In genomic region chr5:142808778-142809606, GRCh38 we compare ENCODE assay signal across 15 cellular contexts. TPM values are rescaled to one million over a fixed set of nuclear protein-coding genes. Genes with fewer than 3 reads are reported as not detected.
A peak's percentile ranks its signal among the peaks of the same experiment; 100 is the strongest.
DNase-seq lines count a peak whose midpoint lies in the region; ATAC-seq and TF ChIP-seq lines count a peak whose summit lies in the region.
"Had no signal": no experiment of that assay in that cellular context is flagged by ENCODE, and none has a peak within 500 bp of the region (broad histone marks: within the 10 kb centered on the region; RNA-seq: fewer than 3 reads in every experiment).

No MANE protein-coding gene starts in this region.

- no peak overlapping the region for H3K9ac ChIP-seq in BLaER1 treated with 17β-estradiol and CSF1 and Interleukin-3, amounts not matched to agents 10 nM and 100 nM
- no peak overlapping the region for H3K9ac ChIP-seq in neural progenitor cell
- no peak overlapping the region for H3K9ac ChIP-seq in trophoblast cell (ENCODE audit: low read length)

- H3K27ac ChIP-seq in BLaER1 treated with 17β-estradiol and CSF1 and Interleukin-3, amounts not matched to agents 10 nM and 100 nM = peak overlapping the region in 8 of 11 experiments; percentile 13 to 72 (median 60); a peak in 10 of 22 replicates
- no peak overlapping the region for H3K27ac ChIP-seq in neural progenitor cell
- H3K27ac ChIP-seq in CD4-positive, alpha-beta T cell (ENCODE audit: low read depth, low read length) = no peak overlapping the region
- H3K27ac ChIP-seq in trophoblast cell (ENCODE audit: low read depth, low read length) = no peak overlapping the region
- H3K27ac ChIP-seq: colonic mucosa, pancreas had no signal

- H3K9me3 ChIP-seq in BLaER1 treated with 17β-estradiol and CSF1 and Interleukin-3, amounts not matched to agents 10 nM and 100 nM (replicated peaks in 1 of 11) = peaks cover 0 to 13% (median 0%) of the 10 kb centered on the region in 11 experiments; a peak in 4 of 22 replicates
- H3K9me3 ChIP-seq in neural progenitor cell (ENCODE audit: low read depth) = no peaks in the 10 kb centered on the region
- H3K9me3 ChIP-seq in CD4-positive, alpha-beta T cell (ENCODE audit: control insufficient read depth, low read length) = no peaks in the 10 kb centered on the region
- H3K9me3 ChIP-seq in trophoblast cell (ENCODE audit: insufficient read depth, low read depth, low read length) = no peaks in the 10 kb centered on the region
- H3K9me3 ChIP-seq: colonic mucosa, pancreas, testis had no signal

- H3K9me3 Mint-ChIP-seq in neural progenitor cell = no peaks in the 10 kb centered on the region
- H3K9me3 Mint-ChIP-seq in CD4-positive, alpha-beta T cell = no peaks in the 10 kb centered on the region
- H3K9me3 Mint-ChIP-seq: activated CD4-positive, alpha-beta T cell treated with anti-CD3 and anti-CD28 coated beads, Interleukin-2, amount 10 ng/mL, durations not matched to agents 7 days and 5 days had no signal

- intact Hi-C loops in left colon (cut with DNase I, micrococcal nuclease) = no loop called here
- intact Hi-C loops in CD4-positive, alpha-beta T cell (cut with DNase I, micrococcal nuclease) = no loop called here

- no peak for TF ChIP-seq CTCF in neural progenitor cell (IDR thresholded peaks at IDR 0.05)
- TF ChIP-seq CTCF in CD4-positive, alpha-beta T cell (IDR thresholded peaks at IDR 0.05) = no peak

- H3K27me3 Mint-ChIP-seq in neural progenitor cell (ENCODE audit: insufficient read depth, low read depth) = no peaks in the 10 kb centered on the region
- H3K27me3 Mint-ChIP-seq in CD4-positive, alpha-beta T cell = no peaks in the 10 kb centered on the region
- H3K27me3 Mint-ChIP-seq: activated CD4-positive, alpha-beta T cell treated with anti-CD3 and anti-CD28 coated beads, Interleukin-2, amount 10 ng/mL, durations not matched to agents 7 days and 5 days had no signal

- ATAC-seq in left colon = peak; percentile 61
- no peak for ATAC-seq in CD4-positive, alpha-beta T cell (ENCODE audit: poor library complexity)

- no peak overlapping the region for H3K23ac ChIP-seq in trophoblast cell (ENCODE audit: low read length)

- H3K4me2 ChIP-seq in BLaER1 treated with 17β-estradiol and CSF1 and Interleukin-3, amounts not matched to agents 10 nM and 100 nM = peak overlapping the region; percentile 2 to 97 (median 79); a peak in 20 of 22 replicates
- H3K4me2 ChIP-seq in neural progenitor cell = no peak overlapping the region
- no peak overlapping the region for H3K4me2 ChIP-seq in trophoblast cell (ENCODE audit: low read length)

- WGBS in trophoblast cell (ENCODE audit: extremely low coverage, insufficient coverage, insufficient read length) = no CpG with 5 or more reads among the region's 5 CpGs

- no peak overlapping the region for H4K91ac ChIP-seq in trophoblast cell (ENCODE audit: low read depth, low read length)

- H3K18ac ChIP-seq in trophoblast cell (ENCODE audit: low read length) = no peak overlapping the region

- H2AFZ ChIP-seq in neural progenitor cell (replicated peaks) (no peak overlapping the region), trophoblast cell (ENCODE audit: insufficient read depth, low read length, poor library complexity) (no peak overlapping the region)

- H3K4me3 Mint-ChIP-seq in neural progenitor cell = no peak overlapping the region
- H3K4me3 Mint-ChIP-seq in CD4-positive, alpha-beta T cell = no peak overlapping the region
- H3K4me3 Mint-ChIP-seq: activated CD4-positive, alpha-beta T cell treated with anti-CD3 and anti-CD28 coated beads, Interleukin-2, amount 10 ng/mL, durations not matched to agents 7 days and 5 days had no signal

- peaks cover 0 to 33% (median 0%) of the 10 kb centered on the region in 11 experiments; a peak in 6 of 22 replicates for H3K36me3 ChIP-seq in BLaER1 treated with 17β-estradiol and CSF1 and Interleukin-3, amounts not matched to agents 10 nM and 100 nM
- H3K36me3 ChIP-seq in neural progenitor cell (no peaks in the 10 kb centered on the region), trophoblast cell (ENCODE audit: control insufficient read depth in 1 of 2, insufficient read depth in 2 of 2, low read length in 2 of 2) (no peaks in the 10 kb centered on the region)
- H3K36me3 ChIP-seq: colonic mucosa, pancreas had no signal

- H4K8ac ChIP-seq in trophoblast cell (ENCODE audit: low read depth, low read length) = no peak overlapping the region

- no peak overlapping the region for H3K4me3 ChIP-seq in BLaER1 treated with 17β-estradiol and CSF1 and Interleukin-3, amounts not matched to agents 10 nM and 100 nM
- H3K4me3 ChIP-seq in neural progenitor cell (no peak overlapping the region), trophoblast cell (ENCODE audit: low read depth, low read length) (no peak overlapping the region)
- H3K4me3 ChIP-seq: colonic mucosa, pancreas, skin epidermis, testis had no signal

- no peak overlapping the region for H3K4ac ChIP-seq in trophoblast cell (ENCODE audit: low read depth, low read length)

- H2BK5ac ChIP-seq in trophoblast cell (ENCODE audit: low read depth, low read length, poor library complexity) = no peak overlapping the region

- no peak overlapping the region for H2AK5ac ChIP-seq in trophoblast cell (ENCODE audit: low read length)

- H3K4me1 ChIP-seq in BLaER1 treated with 17β-estradiol and CSF1 and Interleukin-3, amounts not matched to agents 10 nM and 100 nM = peaks cover 46 to 100% (median 79%) of the 10 kb centered on the region in 10 experiments
- H3K4me1 ChIP-seq in neural progenitor cell (peaks cover 18% of the 10 kb centered on the region), trophoblast cell (ENCODE audit: control insufficient read depth in 1 of 2, insufficient read depth in 2 of 2, low read length in 2 of 2) (peaks cover 0 to 2% of the 10 kb centered on the region in 2 experiments)
- H3K4me1 ChIP-seq: colonic mucosa had no signal

- peaks cover 0 to 16% (median 0%) of the 10 kb centered on the region in 11 experiments; a peak in 5 of 22 replicates for H4K20me1 ChIP-seq in BLaER1 treated with 17β-estradiol and CSF1 and Interleukin-3, amounts not matched to agents 10 nM and 100 nM
- H4K20me1 ChIP-seq in neural progenitor cell (ENCODE audit: low read depth) = peaks cover 4% of the 10 kb centered on the region

- no peak overlapping the region for H3K27ac Mint-ChIP-seq in neural progenitor cell
- no peak overlapping the region for H3K27ac Mint-ChIP-seq in CD4-positive, alpha-beta T cell
- H3K27ac Mint-ChIP-seq: activated CD4-positive, alpha-beta T cell treated with anti-CD3 and anti-CD28 coated beads, Interleukin-2, amount 10 ng/mL, durations not matched to agents 7 days and 5 days had no signal

- no peak overlapping the region for H4K12ac ChIP-seq in trophoblast cell (ENCODE audit: low read depth, low read length)

- no peak overlapping the region for H2BK12ac ChIP-seq in trophoblast cell (ENCODE audit: low read length)

- H3K4me1 Mint-ChIP-seq in neural progenitor cell = peaks cover 24% of the 10 kb centered on the region
- peaks cover 31% of the 10 kb centered on the region for H3K4me1 Mint-ChIP-seq in CD4-positive, alpha-beta T cell (ENCODE audit: low read depth)

- H3K36me3 Mint-ChIP-seq in neural progenitor cell = no peaks in the 10 kb centered on the region
- no peaks in the 10 kb centered on the region for H3K36me3 Mint-ChIP-seq in CD4-positive, alpha-beta T cell (ENCODE audit: low read depth)

- H3K27me3 ChIP-seq in BLaER1 treated with 17β-estradiol and CSF1 and Interleukin-3, amounts not matched to agents 10 nM and 100 nM = no peaks in the 10 kb centered on the region
- H3K27me3 ChIP-seq in neural progenitor cell (no peaks in the 10 kb centered on the region), trophoblast cell (ENCODE audit: insufficient read depth, low read length) (no peaks in the 10 kb centered on the region)
- H3K27me3 ChIP-seq in CD4-positive, alpha-beta T cell (ENCODE audit: control insufficient read depth, insufficient read depth, low read length) = no peaks in the 10 kb centered on the region
- H3K27me3 ChIP-seq: colonic mucosa, pancreas, testis had no signal

- H3K79me2 ChIP-seq in neural progenitor cell (ENCODE audit: low read depth) (no peaks in the 10 kb centered on the region), trophoblast cell (ENCODE audit: control insufficient read depth, insufficient read depth, low read length, poor library complexity) (no peaks in the 10 kb centered on the region)

- H3K79me1 ChIP-seq in trophoblast cell (ENCODE audit: low read length) = no peaks in the 10 kb centered on the region

- H3K14ac ChIP-seq in trophoblast cell (ENCODE audit: low read length) = no peak overlapping the region

- peak; percentile 7 to 45 for DNase-seq in AML-193 (lab: John Stamatoyannopoulos, UW)
- peak; percentile 26 for DNase-seq in NCI-H82 treated with DMSO at 0.1 percent for 48 hours (lab: John Stamatoyannopoulos, UW; ENCODE audit: unreplicated experiment)
- no peak for DNase-seq in left colon
- no peak for DNase-seq in neural progenitor cell (ENCODE audit: low spot score)
- no peak for DNase-seq in CD4-positive, alpha-beta T cell
- no peak for DNase-seq in trophoblast cell
- DNase-seq: activated CD4-positive, alpha-beta T cell treated with anti-CD3 and anti-CD28 coated beads, Interleukin-2, amount 10 ng/mL, durations not matched to agents 7 days and 5 days; activated CD8-positive, alpha-beta memory T cell treated with anti-CD3 and anti-CD28 coated beads, Interleukin-2, amount 50 U/mL, for 48 hours; activated naive CD4-positive, alpha-beta T cell treated with Interleukin-2 at 50 U/mL for 16 hours; colonic mucosa; NCI-H1092 treated with DMSO at 0.1 percent for 48 hours; pancreas; testis had no signal

- POLR2A ChIA-PET in CD4-positive, alpha-beta T cell (lab: Charles Lee) = interaction anchor here (1.1 kb wide), 1 partner anchor 10 kb away, joined by 3 read pairs; no protein-coding TSS in a partner anchor

- no peaks in the 10 kb centered on the region for H3F3A ChIP-seq in neural progenitor cell (ENCODE audit: low read depth)

- H2BK120ac ChIP-seq in trophoblast cell (ENCODE audit: insufficient read depth, low read length, poor library complexity) = no peak overlapping the region

- CTCF ChIA-PET in CD4-positive, alpha-beta T cell (lab: Charles Lee) = interaction anchor here (2.5 kb wide), 1 partner anchor 58 kb away, joined by 6 read pairs; no protein-coding TSS in a partner anchor

RNA-seq across cellular contexts. Expression of gene ARHGAP26, which starts 38.8 kb away (rescaled TPM):
- total RNA-seq in left colon (10 to 100 TPM; 71.6 to 85.1 TPM), neural progenitor cell (ENCODE audit: low replicate concordance) (7.0 and 14.5 TPM in 2 replicates)
- 10 to 100 TPM; 24.9 to 27.3 TPM for total RNA-seq in CD4-positive, alpha-beta T cell
- polyA plus RNA-seq in trophoblast cell (2013) = 3.3 and 3.7 TPM in 2 replicates

Comparison
In these comparisons a context has a peak if more than half of its experiments do, and no peak if none do; other contexts are left out.
1. DNase-seq: peak in AML-193 (2 of 2) and NCI-H82 treated with DMSO at 0.1 percent for 48 hours (single experiment); none in left colon (0 of 2), neural progenitor cell (single experiment), CD4-positive, alpha-beta T cell (0 of 10) and trophoblast cell (0 of 2).
2. H3K27ac ChIP-seq: peak in BLaER1 treated with 17β-estradiol and CSF1 and Interleukin-3, amounts not matched to agents 10 nM and 100 nM (8 of 11); none in neural progenitor cell (single experiment), CD4-positive, alpha-beta T cell (single experiment) and trophoblast cell (single experiment).
3. H3K4me2 ChIP-seq: peak in BLaER1 treated with 17β-estradiol and CSF1 and Interleukin-3, amounts not matched to agents 10 nM and 100 nM (11 of 11); none in neural progenitor cell (single experiment) and trophoblast cell (single experiment).